In the genomic region with DNA sequence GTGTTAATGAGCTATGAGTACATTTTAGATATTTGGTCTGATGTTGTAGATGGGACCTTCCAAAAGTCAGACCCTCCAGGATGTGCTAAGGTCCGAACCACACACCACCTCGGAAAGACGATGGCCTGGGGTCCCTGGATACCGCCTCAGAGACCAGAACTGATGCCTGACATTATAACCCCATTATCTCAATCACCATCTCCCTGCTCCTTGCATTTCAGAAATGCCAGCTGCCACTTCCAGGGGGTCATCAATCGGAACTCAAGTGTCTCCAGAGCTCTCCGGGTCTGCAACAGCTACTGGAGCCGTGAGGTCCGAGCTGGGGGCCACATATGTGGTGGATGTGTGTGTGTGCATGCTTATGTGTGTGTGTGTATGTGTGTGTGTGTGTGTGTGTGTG, we compare ENCODE assay signal across 32 cellular contexts. TPM values are rescaled to one million over a fixed set of nuclear protein-coding genes. Genes with fewer than 3 reads are reported as not detected.
"Had no signal": no experiment of that assay in that cellular context is flagged by ENCODE, and none has a peak within 500 bp of the region (broad histone marks: within the 10 kb centered on the region; RNA-seq: fewer than 3 reads in every experiment).

No MANE protein-coding gene starts in this region.

- H3K36me3 Mint-ChIP-seq: mesothelial cell of epicardium had no signal

- H3K9me3 Mint-ChIP-seq: dendritic cell treated with granulocyte-macrophage colony-stimulating factor and Interleukin-4, amounts not matched to agents 40 ng/mL and 50 ng/mL, for 4 days; effector memory CD8-positive, alpha-beta T cell; endodermal cell; mesothelial cell of epicardium had no signal

- H3K4me3 Mint-ChIP-seq: dendritic cell treated with granulocyte-macrophage colony-stimulating factor and Interleukin-4, amounts not matched to agents 40 ng/mL and 50 ng/mL, for 4 days; effector memory CD8-positive, alpha-beta T cell; endodermal cell; mesothelial cell of epicardium had no signal

- H3K36me3 ChIP-seq: colonic mucosa, gastrocnemius medialis, heart right ventricle had no signal

- H3K27ac ChIP-seq: colonic mucosa, epithelial cell of prostate, esophagus squamous epithelium, gastrocnemius medialis, heart right ventricle, left lung had no signal

- ATAC-seq: effector memory CD8-positive, alpha-beta T cell; esophagus mucosa; gastrocnemius medialis; heart right ventricle; left cardiac atrium; left lung; left ventricle myocardium superior; lower lobe of right lung; mucosa of descending colon had no signal

- H3K4me3 ChIP-seq: colonic mucosa, esophagus squamous epithelium, gastrocnemius medialis, heart right ventricle, left lung, lower lobe of right lung, mucosa of descending colon had no signal

- H3K4me1 ChIP-seq: gastrocnemius medialis had no signal

- DNase-seq: colonic mucosa; cortex of kidney; effector CD8-positive, alpha-beta T cell; effector memory CD8-positive, alpha-beta T cell; endodermal cell; erythroblast; esophagus squamous epithelium; foreskin fibroblast; foreskin melanocyte; gastrocnemius medialis; glutamatergic neuron; head of caudate nucleus; heart right ventricle; hippocampal formation; left cardiac atrium; left lung; left ventricle myocardium superior; lower lobe of right lung; mesenchymal stem cell; mucosa of descending colon had no signal

- H3K27ac Mint-ChIP-seq: dendritic cell treated with granulocyte-macrophage colony-stimulating factor and Interleukin-4, amounts not matched to agents 40 ng/mL and 50 ng/mL, for 4 days; effector memory CD8-positive, alpha-beta T cell; endodermal cell; mesothelial cell of epicardium had no signal

- H3K9me3 ChIP-seq: colonic mucosa, esophagus squamous epithelium, gastrocnemius medialis, heart right ventricle, left lung, lower lobe of right lung, mucosa of descending colon had no signal

RNA-seq across cellular contexts. Expression of gene DUOX1, which starts 7.9 kb away (rescaled TPM):
- total RNA-seq: chondrocyte, dermis microvascular lymphatic vessel endothelial cell, glomerular endothelial cell, lung microvascular endothelial cell had no signal

RNA-seq across cellular contexts. Expression of gene DUOXA1, which starts 8.0 kb away (rescaled TPM):
- total RNA-seq: dermis microvascular lymphatic vessel endothelial cell, gastrocnemius medialis, glomerular endothelial cell, kidney epithelial cell, lung microvascular endothelial cell had no signal

RNA-seq across cellular contexts. Expression of gene DUOXA2, which starts 23.6 kb away (rescaled TPM):
- total RNA-seq: chondrocyte, dermis microvascular lymphatic vessel endothelial cell, endodermal cell, gastrocnemius medialis, glomerular endothelial cell, heart right ventricle, kidney epithelial cell, left cardiac atrium, left lung, left ventricle myocardium superior, lower leg skin, lower lobe of right lung, lung microvascular endothelial cell, mesenteric fat pad, mesothelial cell of epicardium had no signal
- polyA plus RNA-seq: heart right ventricle, keratinocyte had no signal

RNA-seq across cellular contexts. Expression of gene DUOX2, which starts 23.7 kb away (rescaled TPM):
- total RNA-seq: chondrocyte, dermis microvascular lymphatic vessel endothelial cell, gastrocnemius medialis, glomerular endothelial cell, lung microvascular endothelial cell had no signal
